8 cellular contexts compared by ENCODE assay signal in the genomic region with DNA sequence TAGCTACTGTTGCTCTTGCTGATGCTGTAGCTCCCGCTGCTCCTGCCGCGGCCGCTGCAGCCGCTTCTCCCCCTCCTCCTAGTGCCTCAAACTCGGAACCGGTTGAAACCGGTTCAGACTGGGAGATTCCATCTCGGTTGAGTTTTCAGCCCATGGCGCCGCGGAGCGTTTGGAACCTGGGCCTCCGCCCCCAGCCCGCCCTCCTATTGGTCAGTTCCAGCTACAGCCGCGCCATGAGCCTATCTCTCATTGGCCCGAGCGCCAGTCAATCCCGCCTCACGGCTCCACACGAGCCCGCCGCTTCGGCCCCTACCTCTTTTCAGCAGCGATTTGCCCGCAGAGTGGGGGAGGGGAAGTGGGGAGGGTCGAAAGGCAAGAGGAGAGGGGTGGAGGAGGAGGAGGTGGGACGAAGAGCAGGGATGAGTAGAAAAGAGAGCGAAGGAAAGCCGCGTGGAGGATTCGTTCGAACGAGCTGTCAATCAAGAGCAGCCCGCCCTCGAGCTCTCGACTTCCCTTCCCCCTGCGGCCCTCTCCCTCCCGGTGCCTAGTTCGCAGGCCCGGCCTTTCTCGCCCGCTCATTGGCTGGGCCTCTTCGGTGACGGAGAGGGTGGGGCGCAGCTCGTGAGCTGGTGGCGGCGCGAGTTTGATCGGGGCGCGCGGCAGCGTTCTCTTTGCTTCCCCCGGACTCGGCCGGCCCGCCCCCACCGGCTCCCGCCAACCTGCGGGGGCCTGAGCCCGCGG. TPM values are rescaled to one million over a fixed set of nuclear protein-coding genes. Genes with fewer than 3 reads are reported as not detected.
DNase-seq lines count a peak whose midpoint lies in the region; ATAC-seq and TF ChIP-seq lines count a peak whose summit lies in the region.

A gene with protein sequence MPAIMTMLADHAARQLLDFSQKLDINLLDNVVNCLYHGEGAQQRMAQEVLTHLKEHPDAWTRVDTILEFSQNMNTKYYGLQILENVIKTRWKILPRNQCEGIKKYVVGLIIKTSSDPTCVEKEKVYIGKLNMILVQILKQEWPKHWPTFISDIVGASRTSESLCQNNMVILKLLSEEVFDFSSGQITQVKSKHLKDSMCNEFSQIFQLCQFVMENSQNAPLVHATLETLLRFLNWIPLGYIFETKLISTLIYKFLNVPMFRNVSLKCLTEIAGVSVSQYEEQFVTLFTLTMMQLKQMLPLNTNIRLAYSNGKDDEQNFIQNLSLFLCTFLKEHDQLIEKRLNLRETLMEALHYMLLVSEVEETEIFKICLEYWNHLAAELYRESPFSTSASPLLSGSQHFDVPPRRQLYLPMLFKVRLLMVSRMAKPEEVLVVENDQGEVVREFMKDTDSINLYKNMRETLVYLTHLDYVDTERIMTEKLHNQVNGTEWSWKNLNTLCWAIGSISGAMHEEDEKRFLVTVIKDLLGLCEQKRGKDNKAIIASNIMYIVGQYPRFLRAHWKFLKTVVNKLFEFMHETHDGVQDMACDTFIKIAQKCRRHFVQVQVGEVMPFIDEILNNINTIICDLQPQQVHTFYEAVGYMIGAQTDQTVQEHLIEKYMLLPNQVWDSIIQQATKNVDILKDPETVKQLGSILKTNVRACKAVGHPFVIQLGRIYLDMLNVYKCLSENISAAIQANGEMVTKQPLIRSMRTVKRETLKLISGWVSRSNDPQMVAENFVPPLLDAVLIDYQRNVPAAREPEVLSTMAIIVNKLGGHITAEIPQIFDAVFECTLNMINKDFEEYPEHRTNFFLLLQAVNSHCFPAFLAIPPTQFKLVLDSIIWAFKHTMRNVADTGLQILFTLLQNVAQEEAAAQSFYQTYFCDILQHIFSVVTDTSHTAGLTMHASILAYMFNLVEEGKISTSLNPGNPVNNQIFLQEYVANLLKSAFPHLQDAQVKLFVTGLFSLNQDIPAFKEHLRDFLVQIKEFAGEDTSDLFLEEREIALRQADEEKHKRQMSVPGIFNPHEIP (N-terminal part only) (minus strand): TSS at position 178 of the 741 bp plus-strand sequence. CDS start 4,459 bp downstream, outside the sequence.

- no peaks in the 10 kb centered on the region for H3K27me3 ChIP-seq in testis

- H3K4me3 ChIP-seq in GM08714 (ENCODE audit: low read length) (peak within 1 kb of the TSS; percentile 85), testis (peak within 1 kb of the TSS; percentile 79 to 87)

- H3K9me3 Mint-ChIP-seq in activated naive CD4-positive, alpha-beta T cell treated with anti-CD3 and anti-CD28 coated beads, Interleukin-2, amount 50 U/mL, for 72 hours: no peaks in the 10 kb centered on the region

- TF ChIP-seq CTCF in omental fat pad (IDR thresholded peaks at IDR 0.05) (no peak), testis (IDR thresholded peaks at IDR 0.05) (peak in 1 of 3 experiments; percentile 2)

- intact Hi-C loops in testis (cut with DNase I; ENCODE audit: low total_unique reads): no loop called here

- ATAC-seq in HG02610 (IDR thresholded peaks at IDR 0.05; ENCODE audit: unreplicated experiment) (peak; percentile 83), omental fat pad (ENCODE audit: low FRiP score) (peak; percentile 96)
- peak; percentile 86 for ATAC-seq in activated naive CD4-positive, alpha-beta T cell treated with anti-CD3 and anti-CD28 coated beads, Interleukin-2, amount 50 U/mL, for 72 hours

- peak; percentile 97 for DNase-seq in NCI-H1092 treated with DMSO at 0.1 percent for 48 hours (lab: John Stamatoyannopoulos, UW)
- peak; percentile 100 for DNase-seq in SKM-1 (lab: John Stamatoyannopoulos, UW; ENCODE audit: unreplicated experiment)
- peak; percentile 97 to 100 for DNase-seq in activated naive CD4-positive, alpha-beta T cell treated with anti-CD3 and anti-CD28 coated beads, Interleukin-2, amount 50 U/mL, for 72 hours (ENCODE audit: low spot score in 2 of 2)
- peak; percentile 90 for DNase-seq in glomerular endothelial cell (ENCODE audit: extremely low read depth, low read depth, low spot score)
- DNase-seq in omental fat pad (ENCODE audit: low spot score): peak; percentile 98
- DNase-seq in testis: peak; percentile 100

- H3K36me3 ChIP-seq in testis (ENCODE audit: low read depth, missing control alignments): no peaks in the 10 kb centered on the region

- H3K27ac Mint-ChIP-seq in activated naive CD4-positive, alpha-beta T cell treated with anti-CD3 and anti-CD28 coated beads, Interleukin-2, amount 50 U/mL, for 72 hours: peak within 1 kb of the TSS; percentile 96 to 99

- peak within 1 kb of the TSS; percentile 94 to 97 for H3K27ac ChIP-seq in testis

- no peaks in the 10 kb centered on the region for H3K9me3 ChIP-seq in testis

- peak; percentile 88 for TF ChIP-seq POLR2A in testis (IDR thresholded peaks at IDR 0.05)

- H3K4me1 ChIP-seq in testis: peaks cover 14% of the 10 kb centered on the region

- peaks cover 16 to 25% of the 10 kb centered on the region in 2 donors for H3K36me3 Mint-ChIP-seq in activated naive CD4-positive, alpha-beta T cell treated with anti-CD3 and anti-CD28 coated beads, Interleukin-2, amount 50 U/mL, for 72 hours

- WGBS in testis, 2 donors: 0 to 1% methylated on average over 39 to 65 of the region's 65 CpGs

RNA-seq across cellular contexts. Expression of the gene that starts here (rescaled TPM):
- 100 to 1,000 TPM; 208 to 300 TPM for total RNA-seq in activated naive CD4-positive, alpha-beta T cell treated with anti-CD3 and anti-CD28 coated beads, Interleukin-2, amount 50 U/mL, for 72 hours
- total RNA-seq in glomerular endothelial cell (88.4 and 101 TPM in 2 replicates), omental fat pad (10 to 100 TPM; 49.7 to 96.6 (median 73.1) TPM), testis (100 to 1,000 TPM; 236 to 239 TPM)
- 108 TPM for polyA plus RNA-seq in testis (ENCODE audit: insufficient read depth, low read depth, low replicate concordance)

Comparison
In these comparisons a context has a peak if more than half of its experiments do, and no peak if none do; other contexts are left out.
1. Peak in every context shown above with its lines: DNase-seq, ATAC-seq, H3K4me3 ChIP-seq and H3K27ac ChIP-seq.